ENCODE assay signal across 9 cellular contexts in the genomic region with DNA sequence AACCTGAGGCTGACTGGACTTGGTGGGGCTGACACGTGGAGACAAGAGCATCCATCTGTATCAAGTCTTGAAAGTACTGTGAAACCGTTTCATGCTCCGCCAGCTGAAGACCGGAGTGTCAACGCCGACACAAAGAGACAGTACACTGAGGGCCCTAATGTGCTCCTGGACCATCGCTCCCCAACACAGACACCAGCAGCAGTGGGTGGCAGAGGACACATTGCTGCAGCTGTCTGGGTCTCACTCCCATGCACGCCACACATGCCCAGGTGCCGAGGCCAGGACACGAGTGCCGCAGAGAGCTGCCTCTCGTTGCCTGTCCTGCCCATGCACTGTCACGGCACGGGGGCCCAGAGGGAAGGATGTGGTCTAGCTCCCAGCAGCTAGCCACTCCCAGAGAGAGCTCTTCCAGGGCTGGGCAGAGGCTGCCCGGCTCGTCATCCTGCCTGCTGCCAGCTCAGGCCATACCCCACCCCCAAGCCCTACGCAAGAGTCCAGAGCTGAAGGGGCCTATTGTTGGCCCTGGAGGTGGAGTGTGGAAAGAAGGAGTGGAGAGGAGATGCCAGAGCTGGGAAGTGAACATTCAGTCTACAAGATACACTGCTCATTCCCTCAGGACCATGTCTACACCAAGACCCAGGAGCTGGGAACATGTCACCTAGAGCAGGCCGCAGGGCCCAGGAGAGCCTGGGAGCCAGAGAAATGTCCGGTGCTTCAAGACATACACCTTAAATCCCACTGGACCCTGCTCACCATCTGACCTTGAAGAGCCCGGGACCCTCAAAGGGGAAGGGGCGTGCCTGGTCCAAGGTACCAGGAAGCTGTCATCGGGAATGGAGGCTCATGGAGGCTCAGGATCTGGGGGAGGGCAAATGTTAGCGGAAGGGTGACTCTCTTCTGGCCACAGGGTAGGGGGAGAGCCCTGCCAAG. TPM values are rescaled to one million over a fixed set of nuclear protein-coding genes. Genes with fewer than 3 reads are reported as not detected.
A peak's percentile ranks its signal among the peaks of the same experiment; 100 is the strongest.
DNase-seq lines count a peak whose midpoint lies in the region; ATAC-seq and TF ChIP-seq lines count a peak whose summit lies in the region.
"Had no signal": no experiment of that assay in that cellular context is flagged by ENCODE, and none has a peak within 500 bp of the region (broad histone marks: within the 10 kb centered on the region; RNA-seq: fewer than 3 reads in every experiment).

No MANE protein-coding gene starts in this region.

- TF ChIP-seq CTCF in HL-60 (IDR thresholded peaks at IDR 0.05; ENCODE audit: insufficient read depth, low read length) = no peak

- peaks cover 41% of the 10 kb centered on the region for H3K4me1 ChIP-seq in skeletal muscle satellite cell (ENCODE audit: control insufficient read depth, insufficient read depth, low read length)

- H3K4me3 ChIP-seq in HL-60 (replicated peaks; ENCODE audit: insufficient read depth, low read length) = no peak overlapping the region
- no peak overlapping the region for H3K4me3 ChIP-seq in skeletal muscle satellite cell (ENCODE audit: low read length)

- DNase-seq in AG08395 (ENCODE audit: low spot score) (peak; percentile 91), HL-60 (ENCODE audit: low read depth in 1 of 2, low spot score in 1 of 2) (peak; percentile 90 to 96), Right ventricle myocardium superior (peak; percentile 82), NCI-H2171 (lab: John Stamatoyannopoulos, UW) (no peak), HPDE6-E6E7 (ENCODE audit: extremely low spot score) (no peak)
- peak; percentile 59 to 68 for DNase-seq in activated T-cell treated with anti-CD3 and anti-CD28 coated beads, Interleukin-2, amount 50 U/mL, for 48 hours

- no peaks in the 10 kb centered on the region for H3K36me3 ChIP-seq in skeletal muscle satellite cell (ENCODE audit: insufficient read depth, low read length)

- no peaks in the 10 kb centered on the region for H3K27me3 ChIP-seq in HL-60 (ENCODE audit: insufficient read depth, poor library complexity, severe bottlenecking)
- no peaks in the 10 kb centered on the region for H3K27me3 ChIP-seq in skeletal muscle satellite cell (ENCODE audit: control insufficient read depth, insufficient read depth, low read length)

- peak overlapping the region; percentile 91 for H3K27ac ChIP-seq in HL-60 (replicated peaks)
- H3K27ac ChIP-seq: C4-2B had no signal

- ATAC-seq in GM19351 (IDR thresholded peaks at IDR 0.05; ENCODE audit: unreplicated experiment) (peak; percentile 48), Right ventricle myocardium superior (ENCODE audit: poor library complexity) (peak; percentile 24)

- H3K4me2 ChIP-seq in skeletal muscle satellite cell (ENCODE audit: low read length) = peak overlapping the region; percentile 21

- H3K9ac ChIP-seq in skeletal muscle satellite cell (ENCODE audit: low read depth, low read length) = no peak overlapping the region

- intact Hi-C loops in Right ventricle myocardium superior (cut with DNase I) = no loop called here

- H3K9me3 ChIP-seq in skeletal muscle satellite cell (replicated peaks; ENCODE audit: low read length) = no peaks in the 10 kb centered on the region

RNA-seq across cellular contexts. Expression of a gene that starts 7.7 kb away (rescaled TPM):
- total RNA-seq in Right ventricle myocardium superior = 26.7 TPM
- total RNA-seq in skeletal muscle satellite cell (2012; rRNA removed) = 5.6 and 8.1 TPM in 2 replicates

Comparison
In these comparisons a context has a peak if more than half of its experiments do, and no peak if none do; other contexts are left out.
1. DNase-seq: peak in AG08395 (single experiment), HL-60 (2 of 2), activated T-cell treated with anti-CD3 and anti-CD28 coated beads, Interleukin-2, amount 50 U/mL, for 48 hours (2 of 2) and Right ventricle myocardium superior (single experiment); none in NCI-H2171 (single experiment) and HPDE6-E6E7 (single experiment).